In the genomic region with DNA sequence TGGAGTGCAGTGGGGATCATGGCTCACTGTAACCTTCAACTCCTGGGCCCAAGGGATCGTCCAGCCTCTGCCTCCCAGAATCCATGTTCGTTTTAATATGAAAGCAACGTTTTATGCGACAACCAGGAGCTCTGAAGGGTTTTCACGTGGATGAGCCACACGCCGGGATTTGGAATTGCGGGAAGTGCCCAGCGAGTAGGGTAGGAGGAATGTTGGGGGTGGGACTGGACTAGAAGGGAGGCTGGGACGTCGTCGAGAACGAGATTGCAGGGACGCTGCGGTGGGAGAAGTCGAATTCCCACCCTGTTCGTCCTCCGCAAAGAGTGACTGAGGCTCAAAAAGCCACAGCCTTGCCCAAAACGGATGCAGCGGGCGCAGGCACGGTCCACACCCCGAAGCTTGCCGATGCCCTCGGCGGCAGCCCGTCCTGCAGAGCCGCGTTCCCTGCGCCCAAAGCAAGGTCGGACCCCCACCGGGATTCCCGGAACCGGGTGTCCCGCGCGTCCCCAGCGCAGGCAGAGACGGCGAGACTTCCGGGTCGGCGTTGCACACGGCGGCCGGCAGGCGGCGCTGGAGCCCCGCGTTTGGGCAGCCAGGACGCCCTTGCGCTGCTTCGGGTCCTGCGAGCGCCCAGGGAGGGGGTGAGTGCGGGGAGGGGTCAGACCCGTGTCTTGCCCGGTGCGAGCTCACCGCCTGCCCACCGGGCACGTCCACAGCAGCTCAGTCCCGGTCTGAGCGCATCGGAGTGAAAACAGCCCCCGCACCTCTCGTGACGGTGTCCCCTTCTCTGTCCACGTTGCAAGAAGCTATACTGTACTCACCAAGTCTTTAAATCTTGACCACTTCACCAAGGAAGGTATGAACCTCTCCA, we compare ENCODE assay signal across 1 cellular context.
TF ChIP-seq lines count a peak whose summit lies in the region.

No MANE protein-coding gene starts in this region.

TF ChIP-seq in HepG2, 621 proteins besides CTCF, POLR2A, EP300 and RAD21 (continued from another document and continues in another):
- TF ChIP-seq, protein P1, sequence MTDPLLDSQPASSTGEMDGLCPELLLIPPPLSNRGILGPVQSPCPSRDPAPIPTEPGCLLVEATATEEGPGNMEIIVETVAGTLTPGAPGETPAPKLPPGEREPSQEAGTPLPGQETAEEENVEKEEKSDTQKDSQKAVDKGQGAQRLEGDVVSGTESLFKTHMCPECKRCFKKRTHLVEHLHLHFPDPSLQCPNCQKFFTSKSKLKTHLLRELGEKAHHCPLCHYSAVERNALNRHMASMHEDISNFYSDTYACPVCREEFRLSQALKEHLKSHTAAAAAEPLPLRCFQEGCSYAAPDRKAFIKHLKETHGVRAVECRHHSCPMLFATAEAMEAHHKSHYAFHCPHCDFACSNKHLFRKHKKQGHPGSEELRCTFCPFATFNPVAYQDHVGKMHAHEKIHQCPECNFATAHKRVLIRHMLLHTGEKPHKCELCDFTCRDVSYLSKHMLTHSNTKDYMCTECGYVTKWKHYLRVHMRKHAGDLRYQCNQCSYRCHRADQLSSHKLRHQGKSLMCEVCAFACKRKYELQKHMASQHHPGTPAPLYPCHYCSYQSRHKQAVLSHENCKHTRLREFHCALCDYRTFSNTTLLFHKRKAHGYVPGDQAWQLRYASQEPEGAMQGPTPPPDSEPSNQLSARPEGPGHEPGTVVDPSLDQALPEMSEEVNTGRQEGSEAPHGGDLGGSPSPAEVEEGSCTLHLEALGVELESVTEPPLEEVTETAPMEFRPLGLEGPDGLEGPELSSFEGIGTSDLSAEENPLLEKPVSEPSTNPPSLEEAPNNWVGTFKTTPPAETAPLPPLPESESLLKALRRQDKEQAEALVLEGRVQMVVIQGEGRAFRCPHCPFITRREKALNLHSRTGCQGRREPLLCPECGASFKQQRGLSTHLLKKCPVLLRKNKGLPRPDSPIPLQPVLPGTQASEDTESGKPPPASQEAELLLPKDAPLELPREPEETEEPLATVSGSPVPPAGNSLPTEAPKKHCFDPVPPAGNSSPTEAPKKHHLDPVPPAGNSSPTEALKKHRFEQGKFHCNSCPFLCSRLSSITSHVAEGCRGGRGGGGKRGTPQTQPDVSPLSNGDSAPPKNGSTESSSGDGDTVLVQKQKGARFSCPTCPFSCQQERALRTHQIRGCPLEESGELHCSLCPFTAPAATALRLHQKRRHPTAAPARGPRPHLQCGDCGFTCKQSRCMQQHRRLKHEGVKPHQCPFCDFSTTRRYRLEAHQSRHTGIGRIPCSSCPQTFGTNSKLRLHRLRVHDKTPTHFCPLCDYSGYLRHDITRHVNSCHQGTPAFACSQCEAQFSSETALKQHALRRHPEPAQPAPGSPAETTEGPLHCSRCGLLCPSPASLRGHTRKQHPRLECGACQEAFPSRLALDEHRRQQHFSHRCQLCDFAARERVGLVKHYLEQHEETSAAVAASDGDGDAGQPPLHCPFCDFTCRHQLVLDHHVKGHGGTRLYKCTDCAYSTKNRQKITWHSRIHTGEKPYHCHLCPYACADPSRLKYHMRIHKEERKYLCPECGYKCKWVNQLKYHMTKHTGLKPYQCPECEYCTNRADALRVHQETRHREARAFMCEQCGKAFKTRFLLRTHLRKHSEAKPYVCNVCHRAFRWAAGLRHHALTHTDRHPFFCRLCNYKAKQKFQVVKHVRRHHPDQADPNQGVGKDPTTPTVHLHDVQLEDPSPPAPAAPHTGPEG (CRISPR knock-in tag; IDR thresholded peaks at IDR 0.05) = peak; percentile 91
- peak; percentile 71 for TF ChIP-seq PPARG (CRISPR knock-in tag; conservative IDR thresholded peaks at IDR 0.05)
- no peak; the same call in 1 of the 2 replicates for TF ChIP-seq RORA (CRISPR knock-in tag; IDR thresholded peaks at IDR 0.05)
- TF ChIP-seq ZNF501 (CRISPR knock-in tag; IDR thresholded peaks at IDR 0.05) = peak; percentile 98
- TF ChIP-seq ZKSCAN8 (CRISPR knock-in tag; IDR thresholded peaks at IDR 0.05; ENCODE audit: borderline replicate concordance) = peak; percentile 72
- TF ChIP-seq, protein P2, sequence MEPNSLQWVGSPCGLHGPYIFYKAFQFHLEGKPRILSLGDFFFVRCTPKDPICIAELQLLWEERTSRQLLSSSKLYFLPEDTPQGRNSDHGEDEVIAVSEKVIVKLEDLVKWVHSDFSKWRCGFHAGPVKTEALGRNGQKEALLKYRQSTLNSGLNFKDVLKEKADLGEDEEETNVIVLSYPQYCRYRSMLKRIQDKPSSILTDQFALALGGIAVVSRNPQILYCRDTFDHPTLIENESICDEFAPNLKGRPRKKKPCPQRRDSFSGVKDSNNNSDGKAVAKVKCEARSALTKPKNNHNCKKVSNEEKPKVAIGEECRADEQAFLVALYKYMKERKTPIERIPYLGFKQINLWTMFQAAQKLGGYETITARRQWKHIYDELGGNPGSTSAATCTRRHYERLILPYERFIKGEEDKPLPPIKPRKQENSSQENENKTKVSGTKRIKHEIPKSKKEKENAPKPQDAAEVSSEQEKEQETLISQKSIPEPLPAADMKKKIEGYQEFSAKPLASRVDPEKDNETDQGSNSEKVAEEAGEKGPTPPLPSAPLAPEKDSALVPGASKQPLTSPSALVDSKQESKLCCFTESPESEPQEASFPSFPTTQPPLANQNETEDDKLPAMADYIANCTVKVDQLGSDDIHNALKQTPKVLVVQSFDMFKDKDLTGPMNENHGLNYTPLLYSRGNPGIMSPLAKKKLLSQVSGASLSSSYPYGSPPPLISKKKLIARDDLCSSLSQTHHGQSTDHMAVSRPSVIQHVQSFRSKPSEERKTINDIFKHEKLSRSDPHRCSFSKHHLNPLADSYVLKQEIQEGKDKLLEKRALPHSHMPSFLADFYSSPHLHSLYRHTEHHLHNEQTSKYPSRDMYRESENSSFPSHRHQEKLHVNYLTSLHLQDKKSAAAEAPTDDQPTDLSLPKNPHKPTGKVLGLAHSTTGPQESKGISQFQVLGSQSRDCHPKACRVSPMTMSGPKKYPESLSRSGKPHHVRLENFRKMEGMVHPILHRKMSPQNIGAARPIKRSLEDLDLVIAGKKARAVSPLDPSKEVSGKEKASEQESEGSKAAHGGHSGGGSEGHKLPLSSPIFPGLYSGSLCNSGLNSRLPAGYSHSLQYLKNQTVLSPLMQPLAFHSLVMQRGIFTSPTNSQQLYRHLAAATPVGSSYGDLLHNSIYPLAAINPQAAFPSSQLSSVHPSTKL (CRISPR knock-in tag; IDR thresholded peaks at IDR 0.05) = peak; percentile 85
- peak; percentile 70 for TF ChIP-seq GABPA (IDR thresholded peaks at IDR 0.05; ENCODE audit: low read depth, low read length)
- TF ChIP-seq GABPA (CRISPR knock-in tag; IDR thresholded peaks at IDR 0.05; ENCODE audit: low read depth) = peak; percentile 77
- peak; percentile 88 for TF ChIP-seq MXD4 (CRISPR knock-in tag; IDR thresholded peaks at IDR 0.05)
- peak; percentile 75; the same call in 1 of the 2 replicates for TF ChIP-seq DNMT3B (CRISPR knock-in tag; conservative IDR thresholded peaks at IDR 0.05)
- TF ChIP-seq SRSF9 (IDR thresholded peaks at IDR 0.05; ENCODE audit: borderline replicate concordance, insufficient read depth, low read depth, low read length, poor library complexity, severe bottlenecking) = no peak
- peak; percentile 3; the same call in 1 of the 2 replicates for TF ChIP-seq ZNF775 (CRISPR knock-in tag; IDR thresholded peaks at IDR 0.05; ENCODE audit: borderline replicate concordance)
- TF ChIP-seq, protein P3, sequence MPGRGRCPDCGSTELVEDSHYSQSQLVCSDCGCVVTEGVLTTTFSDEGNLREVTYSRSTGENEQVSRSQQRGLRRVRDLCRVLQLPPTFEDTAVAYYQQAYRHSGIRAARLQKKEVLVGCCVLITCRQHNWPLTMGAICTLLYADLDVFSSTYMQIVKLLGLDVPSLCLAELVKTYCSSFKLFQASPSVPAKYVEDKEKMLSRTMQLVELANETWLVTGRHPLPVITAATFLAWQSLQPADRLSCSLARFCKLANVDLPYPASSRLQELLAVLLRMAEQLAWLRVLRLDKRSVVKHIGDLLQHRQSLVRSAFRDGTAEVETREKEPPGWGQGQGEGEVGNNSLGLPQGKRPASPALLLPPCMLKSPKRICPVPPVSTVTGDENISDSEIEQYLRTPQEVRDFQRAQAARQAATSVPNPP (CRISPR knock-in tag; IDR thresholded peaks at IDR 0.05) = peak; percentile 96
- peak; percentile 98 for TF ChIP-seq ZNF350 (CRISPR knock-in tag; IDR thresholded peaks at IDR 0.05; ENCODE audit: borderline replicate concordance, low read depth)
- TF ChIP-seq EHMT2 (IDR thresholded peaks at IDR 0.05; ENCODE audit: borderline replicate concordance, low read depth, low read length) = no peak
- TF ChIP-seq HNF4G (IDR thresholded peaks at IDR 0.05; ENCODE audit: borderline replicate concordance, low read depth, low read length) = no peak
- TF ChIP-seq HNF4G (CRISPR knock-in tag; IDR thresholded peaks at IDR 0.05; ENCODE audit: borderline replicate concordance, low read depth) = peak; percentile 93
- peak; percentile 92 for TF ChIP-seq ZNF777 (CRISPR knock-in tag; IDR thresholded peaks at IDR 0.05)
- 0 out of 2 replicates have a peak, but pooled peaks have one; percentile 50 for TF ChIP-seq FOSL2 (CRISPR knock-in tag; IDR thresholded peaks at IDR 0.05)
- peak; percentile 76; the same call in 1 of the 2 replicates for TF ChIP-seq ZNF766 (CRISPR knock-in tag; IDR thresholded peaks at IDR 0.05; ENCODE audit: borderline replicate concordance)
- TF ChIP-seq, protein P4, sequence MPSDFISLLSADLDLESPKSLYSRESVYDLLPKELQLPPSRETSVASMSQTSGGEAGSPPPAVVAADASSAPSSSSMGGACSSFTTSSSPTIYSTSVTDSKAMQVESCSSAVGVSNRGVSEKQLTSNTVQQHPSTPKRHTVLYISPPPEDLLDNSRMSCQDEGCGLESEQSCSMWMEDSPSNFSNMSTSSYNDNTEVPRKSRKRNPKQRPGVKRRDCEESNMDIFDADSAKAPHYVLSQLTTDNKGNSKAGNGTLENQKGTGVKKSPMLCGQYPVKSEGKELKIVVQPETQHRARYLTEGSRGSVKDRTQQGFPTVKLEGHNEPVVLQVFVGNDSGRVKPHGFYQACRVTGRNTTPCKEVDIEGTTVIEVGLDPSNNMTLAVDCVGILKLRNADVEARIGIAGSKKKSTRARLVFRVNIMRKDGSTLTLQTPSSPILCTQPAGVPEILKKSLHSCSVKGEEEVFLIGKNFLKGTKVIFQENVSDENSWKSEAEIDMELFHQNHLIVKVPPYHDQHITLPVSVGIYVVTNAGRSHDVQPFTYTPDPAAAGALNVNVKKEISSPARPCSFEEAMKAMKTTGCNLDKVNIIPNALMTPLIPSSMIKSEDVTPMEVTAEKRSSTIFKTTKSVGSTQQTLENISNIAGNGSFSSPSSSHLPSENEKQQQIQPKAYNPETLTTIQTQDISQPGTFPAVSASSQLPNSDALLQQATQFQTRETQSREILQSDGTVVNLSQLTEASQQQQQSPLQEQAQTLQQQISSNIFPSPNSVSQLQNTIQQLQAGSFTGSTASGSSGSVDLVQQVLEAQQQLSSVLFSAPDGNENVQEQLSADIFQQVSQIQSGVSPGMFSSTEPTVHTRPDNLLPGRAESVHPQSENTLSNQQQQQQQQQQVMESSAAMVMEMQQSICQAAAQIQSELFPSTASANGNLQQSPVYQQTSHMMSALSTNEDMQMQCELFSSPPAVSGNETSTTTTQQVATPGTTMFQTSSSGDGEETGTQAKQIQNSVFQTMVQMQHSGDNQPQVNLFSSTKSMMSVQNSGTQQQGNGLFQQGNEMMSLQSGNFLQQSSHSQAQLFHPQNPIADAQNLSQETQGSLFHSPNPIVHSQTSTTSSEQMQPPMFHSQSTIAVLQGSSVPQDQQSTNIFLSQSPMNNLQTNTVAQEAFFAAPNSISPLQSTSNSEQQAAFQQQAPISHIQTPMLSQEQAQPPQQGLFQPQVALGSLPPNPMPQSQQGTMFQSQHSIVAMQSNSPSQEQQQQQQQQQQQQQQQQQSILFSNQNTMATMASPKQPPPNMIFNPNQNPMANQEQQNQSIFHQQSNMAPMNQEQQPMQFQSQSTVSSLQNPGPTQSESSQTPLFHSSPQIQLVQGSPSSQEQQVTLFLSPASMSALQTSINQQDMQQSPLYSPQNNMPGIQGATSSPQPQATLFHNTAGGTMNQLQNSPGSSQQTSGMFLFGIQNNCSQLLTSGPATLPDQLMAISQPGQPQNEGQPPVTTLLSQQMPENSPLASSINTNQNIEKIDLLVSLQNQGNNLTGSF (CRISPR knock-in tag; IDR thresholded peaks at IDR 0.05) = peak; percentile 95; the same call in 1 of the 2 replicates
- TF ChIP-seq RFXAP (CRISPR knock-in tag; IDR thresholded peaks at IDR 0.05; ENCODE audit: borderline replicate concordance) = peak; percentile 64
- TF ChIP-seq KAT8 (CRISPR knock-in tag; IDR thresholded peaks at IDR 0.05) = peak; percentile 96
- peak; percentile 95; the same call in 1 of the 2 replicates for TF ChIP-seq ZNF670 (CRISPR knock-in tag; IDR thresholded peaks at IDR 0.05; ENCODE audit: borderline replicate concordance)
- TF ChIP-seq KLF9 (CRISPR knock-in tag; IDR thresholded peaks at IDR 0.05; ENCODE audit: low read depth) = peak; percentile 77; the same call in 1 of the 2 replicates
- TF ChIP-seq RNF2 (conservative IDR thresholded peaks at IDR 0.05; ENCODE audit: low read depth) = peak; percentile 96
- peak; percentile 94; the same call in 1 of the 2 replicates for TF ChIP-seq NFE2L1 (CRISPR knock-in tag; IDR thresholded peaks at IDR 0.05; ENCODE audit: borderline replicate concordance)
- TF ChIP-seq, protein P5, sequence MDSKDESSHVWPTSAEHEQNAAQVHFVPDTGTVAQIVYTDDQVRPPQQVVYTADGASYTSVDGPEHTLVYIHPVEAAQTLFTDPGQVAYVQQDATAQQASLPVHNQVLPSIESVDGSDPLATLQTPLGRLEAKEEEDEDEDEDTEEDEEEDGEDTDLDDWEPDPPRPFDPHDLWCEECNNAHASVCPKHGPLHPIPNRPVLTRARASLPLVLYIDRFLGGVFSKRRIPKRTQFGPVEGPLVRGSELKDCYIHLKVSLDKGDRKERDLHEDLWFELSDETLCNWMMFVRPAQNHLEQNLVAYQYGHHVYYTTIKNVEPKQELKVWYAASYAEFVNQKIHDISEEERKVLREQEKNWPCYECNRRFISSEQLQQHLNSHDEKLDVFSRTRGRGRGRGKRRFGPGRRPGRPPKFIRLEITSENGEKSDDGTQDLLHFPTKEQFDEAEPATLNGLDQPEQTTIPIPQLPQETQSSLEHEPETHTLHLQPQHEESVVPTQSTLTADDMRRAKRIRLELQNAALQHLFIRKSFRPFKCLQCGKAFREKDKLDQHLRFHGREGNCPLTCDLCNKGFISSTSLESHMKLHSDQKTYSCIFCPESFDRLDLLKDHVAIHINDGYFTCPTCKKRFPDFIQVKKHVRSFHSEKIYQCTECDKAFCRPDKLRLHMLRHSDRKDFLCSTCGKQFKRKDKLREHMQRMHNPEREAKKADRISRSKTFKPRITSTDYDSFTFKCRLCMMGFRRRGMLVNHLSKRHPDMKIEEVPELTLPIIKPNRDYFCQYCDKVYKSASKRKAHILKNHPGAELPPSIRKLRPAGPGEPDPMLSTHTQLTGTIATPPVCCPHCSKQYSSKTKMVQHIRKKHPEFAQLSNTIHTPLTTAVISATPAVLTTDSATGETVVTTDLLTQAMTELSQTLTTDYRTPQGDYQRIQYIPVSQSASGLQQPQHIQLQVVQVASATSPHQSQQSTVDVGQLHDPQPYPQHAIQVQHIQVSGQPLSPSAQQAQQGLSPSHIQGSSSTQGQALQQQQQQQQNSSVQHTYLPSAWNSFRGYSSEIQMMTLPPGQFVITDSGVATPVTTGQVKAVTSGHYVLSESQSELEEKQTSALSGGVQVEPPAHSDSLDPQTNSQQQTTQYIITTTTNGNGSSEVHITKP (CRISPR knock-in tag; IDR thresholded peaks at IDR 0.05; ENCODE audit: low read depth) = peak; percentile 79
- TF ChIP-seq, protein P6, sequence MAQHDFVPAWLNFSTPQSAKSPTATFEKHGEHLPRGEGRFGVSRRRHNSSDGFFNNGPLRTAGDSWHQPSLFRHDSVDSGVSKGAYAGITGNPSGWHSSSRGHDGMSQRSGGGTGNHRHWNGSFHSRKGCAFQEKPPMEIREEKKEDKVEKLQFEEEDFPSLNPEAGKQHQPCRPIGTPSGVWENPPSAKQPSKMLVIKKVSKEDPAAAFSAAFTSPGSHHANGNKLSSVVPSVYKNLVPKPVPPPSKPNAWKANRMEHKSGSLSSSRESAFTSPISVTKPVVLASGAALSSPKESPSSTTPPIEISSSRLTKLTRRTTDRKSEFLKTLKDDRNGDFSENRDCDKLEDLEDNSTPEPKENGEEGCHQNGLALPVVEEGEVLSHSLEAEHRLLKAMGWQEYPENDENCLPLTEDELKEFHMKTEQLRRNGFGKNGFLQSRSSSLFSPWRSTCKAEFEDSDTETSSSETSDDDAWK (CRISPR knock-in tag; IDR thresholded peaks at IDR 0.05) = no peak
- 0 out of 2 replicates have a peak, but pooled peaks have one; percentile 75 for TF ChIP-seq ZNF234 (CRISPR knock-in tag; conservative IDR thresholded peaks at IDR 0.05)
